In genomic region chr1:2824999-2825398, GRCh38 we compare ENCODE assay signal across 31 cellular contexts.
"Had no signal": no experiment of that assay in that cellular context is flagged by ENCODE, and none has a peak within 500 bp of the region (broad histone marks: within the 10 kb centered on the region; RNA-seq: fewer than 3 reads in every experiment).

No MANE protein-coding gene starts in this region.

- H3K9me3 ChIP-seq: adrenal gland, body of pancreas had no signal

- ATAC-seq: activated CD4-positive, CD25-positive, alpha-beta regulatory T cell treated with anti-CD3 and anti-CD28 coated beads, Interleukin-2, amount 50 U/mL, for 24 hours; activated CD8-positive, alpha-beta T cell treated with anti-CD3 and anti-CD28 coated beads for 36 hours; activated naive CD8-positive, alpha-beta T cell treated with anti-CD3 and anti-CD28 coated beads, Interleukin-2, amount 50 U/mL, for 24 hours; activated T-cell treated with anti-CD3 and anti-CD28 coated beads, Interleukin-2, amount 50 U/mL, for 4 hours; body of pancreas; esophagus mucosa; T-cell had no signal

- H3K36me3 Mint-ChIP-seq: activated naive CD4-positive, alpha-beta T cell treated with anti-CD3 and anti-CD28 coated beads, Interleukin-2, amount 50 U/mL, for 24 hours; activated naive CD8-positive, alpha-beta T cell treated with anti-CD3 and anti-CD28 coated beads for 36 hours; T-cell had no signal

- H3K4me3 Mint-ChIP-seq: activated B cell treated with CpG ODN at 0.5 μM for 24 hours; activated CD8-positive, alpha-beta T cell treated with anti-CD3 and anti-CD28 coated beads for 36 hours; activated naive CD4-positive, alpha-beta T cell treated with anti-CD3 and anti-CD28 coated beads for 36 hours; activated naive CD4-positive, alpha-beta T cell treated with anti-CD3 and anti-CD28 coated beads, Interleukin-2, amount 50 U/mL, for 24 hours; activated naive CD8-positive, alpha-beta T cell treated with anti-CD3 and anti-CD28 coated beads for 36 hours; activated naive CD8-positive, alpha-beta T cell treated with anti-CD3 and anti-CD28 coated beads, Interleukin-2, amount 50 U/mL, for 24 hours; activated T-cell treated with anti-CD3 and anti-CD28 coated beads, Interleukin-2, amount 50 U/mL, for 4 hours; dendritic cell treated with granulocyte-macrophage colony-stimulating factor and Interleukin-4, amounts not matched to agents 40 ng/mL and 50 ng/mL, for 4 days; endodermal cell; T-cell; T-helper 1 cell treated with Interleukin-12 subunit alpha and Interleukin-12 subunit beta and Interleukin-4 antibody, amounts not matched to agents 30 μg/mL and 1 μg/mL, for 36 hours had no signal

- H3K4me3 ChIP-seq: adrenal gland, body of pancreas, coronary artery, dorsolateral prefrontal cortex had no signal

- H3K27ac ChIP-seq: adrenal gland, body of pancreas, coronary artery, dorsolateral prefrontal cortex, WERI-Rb-1 had no signal

- H3K9me3 Mint-ChIP-seq: activated naive CD4-positive, alpha-beta T cell treated with anti-CD3 and anti-CD28 coated beads, Interleukin-2, amount 50 U/mL, for 24 hours; activated T-cell treated with anti-CD3 and anti-CD28 coated beads, Interleukin-2, amount 50 U/mL, for 4 hours; T-cell had no signal

- H3K4me1 Mint-ChIP-seq: activated B cell treated with CpG ODN at 0.5 μM for 24 hours; activated naive CD8-positive, alpha-beta T cell treated with anti-CD3 and anti-CD28 coated beads for 36 hours; activated naive CD8-positive, alpha-beta T cell treated with anti-CD3 and anti-CD28 coated beads, Interleukin-2, amount 50 U/mL, for 24 hours; endodermal cell had no signal

- DNase-seq: activated B cell treated with CpG ODN at 0.5 μM for 24 hours; activated CD4-positive, alpha-beta T cell treated with anti-CD3 and anti-CD28 coated beads for 48 hours; activated CD4-positive, alpha-beta T cell treated with anti-CD3 and anti-CD28 coated beads, Interleukin-2, amount 50 U/mL, for 1 hour; activated CD4-positive, alpha-beta T cell treated with anti-CD3 and anti-CD28 coated beads, Interleukin-2, amount 50 U/mL, for 48 hours; activated CD8-positive, alpha-beta memory T cell treated with anti-CD3 and anti-CD28 coated beads for 24 hours; activated CD8-positive, alpha-beta T cell treated with anti-CD3 and anti-CD28 coated beads for 36 hours; activated effector memory CD4-positive, alpha-beta T cell treated with anti-CD3 and anti-CD28 coated beads, Interleukin-2, amount 50 U/mL, for 16 hours; activated naive CD4-positive, alpha-beta T cell treated with anti-CD3 and anti-CD28 coated beads for 36 hours; activated naive CD8-positive, alpha-beta T cell treated with anti-CD3 and anti-CD28 coated beads for 36 hours; activated naive CD8-positive, alpha-beta T cell treated with anti-CD3 and anti-CD28 coated beads, Interleukin-2, amount 50 U/mL, for 24 hours; activated T-cell treated with anti-CD3 and anti-CD28 coated beads, Interleukin-2, amount 50 U/mL, for 4 hours; adrenal gland; amygdala; body of pancreas; central memory CD4-positive, alpha-beta T cell; cerebellar nuclear complex; dorsolateral prefrontal cortex; effector memory CD4-positive, alpha-beta T cell; endodermal cell; foreskin fibroblast; SW 1271; T-cell; T-helper 9 cell; WERI-Rb-1 had no signal

- H3K36me3 ChIP-seq: adrenal gland, WERI-Rb-1 had no signal

- H3K27me3 ChIP-seq: body of pancreas had no signal

- H3K27me3 Mint-ChIP-seq: activated CD8-positive, alpha-beta T cell treated with anti-CD3 and anti-CD28 coated beads for 36 hours; activated naive CD8-positive, alpha-beta T cell treated with anti-CD3 and anti-CD28 coated beads for 36 hours had no signal

- H3K4me1 ChIP-seq: adrenal gland had no signal

- H3K27ac Mint-ChIP-seq: activated B cell treated with CpG ODN at 0.5 μM for 24 hours; activated CD8-positive, alpha-beta T cell treated with anti-CD3 and anti-CD28 coated beads for 36 hours; activated naive CD4-positive, alpha-beta T cell treated with anti-CD3 and anti-CD28 coated beads for 36 hours; activated naive CD4-positive, alpha-beta T cell treated with anti-CD3 and anti-CD28 coated beads, Interleukin-2, amount 50 U/mL, for 24 hours; activated naive CD8-positive, alpha-beta T cell treated with anti-CD3 and anti-CD28 coated beads for 36 hours; activated naive CD8-positive, alpha-beta T cell treated with anti-CD3 and anti-CD28 coated beads, Interleukin-2, amount 50 U/mL, for 24 hours; activated T-helper 2 cell treated with anti-CD3 and anti-CD28 coated beads, Interferon-gamma antibody, Interleukin-2, Interleukin-4, amounts not matched to agents 10 μg/mL and 5 μg/mL and 100 μg/mL, durations not matched to agents 14 hours and 24 hours and 36 hours; dendritic cell treated with granulocyte-macrophage colony-stimulating factor and Interleukin-4, amounts not matched to agents 40 ng/mL and 50 ng/mL, for 4 days; endodermal cell; T-cell; T-helper 1 cell treated with Interleukin-12 subunit alpha and Interleukin-12 subunit beta and Interleukin-4 antibody, amounts not matched to agents 30 μg/mL and 1 μg/mL, for 36 hours had no signal
